In the genomic region with DNA sequence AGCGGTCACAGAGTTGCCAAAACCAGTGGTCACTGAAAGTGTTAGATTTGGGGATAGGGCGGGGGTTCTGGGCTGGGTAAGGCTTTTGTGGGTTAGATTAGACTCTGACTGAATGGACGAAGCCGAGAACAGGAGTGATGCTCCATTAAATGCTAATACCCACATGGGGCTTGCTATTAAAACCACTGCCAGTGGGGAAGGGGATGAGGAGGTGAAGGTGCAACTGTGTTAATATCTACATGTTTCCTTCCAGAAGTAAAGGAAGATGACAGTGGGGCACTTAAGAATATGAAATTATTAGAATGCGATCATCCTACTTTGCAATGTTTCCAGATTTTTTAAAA, we compare ENCODE assay signal across 8 cellular contexts. TPM values are rescaled to one million over a fixed set of nuclear protein-coding genes. Genes with fewer than 3 reads are reported as not detected.
DNase-seq lines count a peak whose midpoint lies in the region; ATAC-seq and TF ChIP-seq lines count a peak whose summit lies in the region.

No MANE protein-coding gene starts in this region.

- H3K27ac ChIP-seq in KOPT-K1 (ENCODE audit: low read depth, low read length, poor library complexity, severe bottlenecking) (peak overlapping the region; percentile 82), mesendoderm (ENCODE audit: low read depth, low read length) (no peak overlapping the region)

- H3K79me1 ChIP-seq in mesendoderm (ENCODE audit: low read length): peaks cover 6% of the 10 kb centered on the region

- peak; percentile 17 for ATAC-seq in GM19455 (IDR thresholded peaks at IDR 0.05; ENCODE audit: unreplicated experiment)
- ATAC-seq in HG03521 (IDR thresholded peaks at IDR 0.05; ENCODE audit: unreplicated experiment): no peak

- H3K56ac ChIP-seq in mesendoderm (ENCODE audit: low read length): peak overlapping the region; percentile 97

- TF ChIP-seq CTCF in AG09309 (IDR thresholded peaks at IDR 0.05; ENCODE audit: control insufficient read depth, insufficient read depth, low read depth, low read length, missing control alignments): no peak
- TF ChIP-seq CTCF in cardiac fibroblast (IDR thresholded peaks at IDR 0.05; ENCODE audit: low read depth, low read length): no peak

- no peak overlapping the region for H4K8ac ChIP-seq in mesendoderm (ENCODE audit: low read depth, low read length)

- H3K4me1 ChIP-seq in mesendoderm (ENCODE audit: control insufficient read depth, low read depth, low read length): peaks cover 4% of the 10 kb centered on the region

- peaks cover 78% of the 10 kb centered on the region for H3K9me3 ChIP-seq in KOPT-K1 (ENCODE audit: insufficient read depth, low read length, poor library complexity, severe bottlenecking)

- no peak overlapping the region for H4K5ac ChIP-seq in mesendoderm (ENCODE audit: low read length)

- H3K4me3 ChIP-seq in AG09309 (ENCODE audit: control insufficient read depth, low read depth, low read length) (peak overlapping the region; percentile 69), cardiac fibroblast (replicated peaks in 1 of 2; ENCODE audit: low read depth in 2 of 2, low read length in 2 of 2) (peak overlapping the region; percentile 80 to 89), mesendoderm (ENCODE audit: low read length) (peak overlapping the region; percentile 88)

- no peak overlapping the region for H2BK120ac ChIP-seq in mesendoderm (ENCODE audit: low read depth, low read length)

- peak overlapping the region; percentile 37 for H3K4ac ChIP-seq in mesendoderm (ENCODE audit: low read depth, low read length)

- WGBS in mesendoderm (ENCODE audit: extremely low coverage, insufficient coverage, low lambda C conversion rate): no CpG with 5 or more reads among the region's 5 CpGs

- H3K36me3 ChIP-seq in KOPT-K1 (ENCODE audit: insufficient read depth, low read length) (peaks cover 45% of the 10 kb centered on the region), mesendoderm (ENCODE audit: control insufficient read depth, insufficient read depth, low read length) (peaks cover 1% of the 10 kb centered on the region)

- DNase-seq in AG09309 (ENCODE audit: low read depth) (no peak), cardiac fibroblast (ENCODE audit: low read depth in 2 of 2) (no peak), mesendoderm (no peak), NCI-H510A treated with DMSO at 0.1 percent for 48 hours (lab: John Stamatoyannopoulos, UW) (no peak), cerebellum (ENCODE audit: low spot score) (no peak)

- peaks cover 8% of the 10 kb centered on the region for H3K79me2 ChIP-seq in mesendoderm (ENCODE audit: control insufficient read depth, insufficient read depth, low read length)

- H3K27me3 ChIP-seq in mesendoderm (ENCODE audit: insufficient read depth, low read length, poor library complexity): no peaks in the 10 kb centered on the region

- no peak overlapping the region for H3K23ac ChIP-seq in mesendoderm (ENCODE audit: low read length)

- H2BK15ac ChIP-seq in mesendoderm (replicated peaks; ENCODE audit: low read depth): peak overlapping the region; percentile 66

- H3K4me2 ChIP-seq in mesendoderm (ENCODE audit: low read length): peak overlapping the region; percentile 4

- no peak overlapping the region for H2AK5ac ChIP-seq in mesendoderm (ENCODE audit: low read length)

- no peak overlapping the region for H2BK5ac ChIP-seq in mesendoderm (ENCODE audit: low read length)

- H3K18ac ChIP-seq in mesendoderm (ENCODE audit: low read length): peak overlapping the region; percentile 2

- H3K9ac ChIP-seq in mesendoderm (ENCODE audit: low read length): peak overlapping the region; percentile 93

RNA-seq across cellular contexts. Expression of a gene that starts 0.6 kb away (rescaled TPM):
- polyA plus RNA-seq in mesendoderm (2013, experiment 1 of 2): 15.5 TPM
- 15.7 TPM for polyA plus RNA-seq in mesendoderm (2013, experiment 2 of 2)
- total RNA-seq in cerebellum: 18.5 TPM

RNA-seq across cellular contexts. Expression of a gene that starts 19.9 kb away (rescaled TPM):
- 4.6 TPM for polyA plus RNA-seq in mesendoderm (2013, experiment 1 of 2)
- polyA plus RNA-seq in mesendoderm (2013, experiment 2 of 2): 4.5 TPM
- 25.4 TPM for total RNA-seq in cerebellum

RNA-seq across cellular contexts. Expression of a gene that starts 20.7 kb away (rescaled TPM):
- 5.7 TPM for polyA plus RNA-seq in mesendoderm (2013, experiment 1 of 2)
- polyA plus RNA-seq in mesendoderm (2013, experiment 2 of 2): 5.9 TPM
- 21.1 TPM for total RNA-seq in cerebellum

RNA-seq across cellular contexts. Expression of a gene that starts 42.1 kb away (rescaled TPM):
- polyA plus RNA-seq in mesendoderm (2013, experiment 1 of 2): 5.1 TPM
- 5.3 TPM for polyA plus RNA-seq in mesendoderm (2013, experiment 2 of 2)
- 16.6 TPM for total RNA-seq in cerebellum
